In genomic region chr14:50116221-50116956, GRCh38 we compare ENCODE assay signal across 8 cellular contexts. TPM values are rescaled to one million over a fixed set of nuclear protein-coding genes. Genes with fewer than 3 reads are reported as not detected.
A peak's percentile ranks its signal among the peaks of the same experiment; 100 is the strongest.
DNase-seq lines count a peak whose midpoint lies in the region; ATAC-seq, FAIRE-seq and TF ChIP-seq lines count a peak whose summit lies in the region.

Gene VCPKMT, minus strand, starts transcription at chr14:50116572. Its CDS starts 20 bp downstream, at chr14:50116552.

- peaks cover 6 to 21% of the 10 kb centered on the region in 2 experiments for H3K36me3 ChIP-seq in keratinocyte (ENCODE audit: control insufficient read depth in 2 of 2, extremely low read depth in 1 of 2, insufficient read depth in 2 of 2, low read length in 2 of 2)

- peak within 1 kb of the TSS; percentile 93 for H3K27ac ChIP-seq in keratinocyte (ENCODE audit: control insufficient read depth, insufficient read depth, low read length)

- peak within 1 kb of the TSS; percentile 96 for H3K9ac ChIP-seq in keratinocyte (ENCODE audit: control insufficient read depth, extremely low read depth, insufficient read depth, low read length)

- H2AFZ ChIP-seq in keratinocyte (ENCODE audit: control insufficient read depth, low read length), result peak within 1 kb of the TSS; percentile 96

- H3K4me2 ChIP-seq in keratinocyte (ENCODE audit: control insufficient read depth, extremely low read depth, insufficient read depth, low read depth, low read length), result peak within 1 kb of the TSS; percentile 96

- no peaks in the 10 kb centered on the region for H3K9me1 ChIP-seq in keratinocyte (ENCODE audit: control insufficient read depth, extremely low read depth, insufficient read depth, low read length)

- DNase-seq in Ammon's horn (ENCODE audit: low spot score), result peak; percentile 96
- peak; percentile 86 for DNase-seq in NCI-H460 (ENCODE audit: extremely low read depth, low read depth)
- peak; percentile 98 for DNase-seq in activated CD4-positive, CD25-positive, alpha-beta regulatory T cell treated with anti-CD3 and anti-CD28 coated beads, Interleukin-2, amount 50 U/mL, for 72 hours
- DNase-seq in cerebellum (ENCODE audit: low spot score), result peak; percentile 90
- DNase-seq in keratinocyte (ENCODE audit: low read depth, low spot score), result peak; percentile 17
- peak; percentile 89 to 95 (median 93) for DNase-seq in stimulated activated CD4-positive, alpha-beta T cell treated with anti-CD3 and anti-CD28 coated beads, Interleukin-12 subunit alpha, Interleukin-12 subunit beta, amount 100 ng/mL, for 48 hours (ENCODE audit: low read depth in 2 of 3, low spot score in 1 of 3)

- H4K20me1 ChIP-seq in keratinocyte (ENCODE audit: control insufficient read depth, extremely low read depth, insufficient read depth, low read length), result no peaks in the 10 kb centered on the region

- no peaks in the 10 kb centered on the region for H3K9me3 ChIP-seq in keratinocyte (ENCODE audit: control insufficient read depth, low read depth, low read length)

- peak; percentile 73 for FAIRE-seq in keratinocyte (lab: Jason Lieb, UNC)

- peak within 1 kb of the TSS; percentile 85 to 97 (median 92) for H3K4me3 ChIP-seq in keratinocyte (ENCODE audit: control insufficient read depth in 2 of 3, extremely low read depth in 1 of 3, insufficient read depth in 2 of 3, low read depth in 1 of 3, low read length in 3 of 3)

- no peak for TF ChIP-seq CTCF in keratinocyte (optimal IDR thresholded peaks at IDR 0.05 in 1 of 3, IDR thresholded peaks at IDR 0.05 in 1 of 3, conservative IDR thresholded peaks at IDR 0.05 in 1 of 3; ENCODE audit: extremely low read depth in 1 of 3, insufficient read depth in 2 of 3, low read length in 3 of 3)

- peaks cover 24% of the 10 kb centered on the region for H3K79me2 ChIP-seq in keratinocyte (ENCODE audit: control insufficient read depth, insufficient read depth, low read length)

- ATAC-seq in HG03432 (IDR thresholded peaks at IDR 0.05; ENCODE audit: unreplicated experiment), result peak; percentile 99

- TF ChIP-seq POLR2A in GM19193 (IDR thresholded peaks at IDR 0.05; ENCODE audit: extremely low read depth, insufficient read depth, insufficient read length), result peak; percentile 93

- peaks cover 8% of the 10 kb centered on the region for H3K4me1 ChIP-seq in keratinocyte (ENCODE audit: control insufficient read depth, extremely low read depth, insufficient read depth, low read length)

- no peaks in the 10 kb centered on the region for H3K27me3 ChIP-seq in keratinocyte (ENCODE audit: control insufficient read depth, extremely low read depth, insufficient read depth, low read length)

- dilution Hi-C loops in keratinocyte (cut with MboI; ENCODE audit: extremely low pct_ligation_motif_present, low sequenced_read_pairs), result no loop called here

RNA-seq across cellular contexts. Expression of gene VCPKMT, which starts in this region (rescaled TPM):
- 11.7 and 11.9 TPM in 2 replicates for total RNA-seq in NCI-H460 (2014; rRNA removed; shearing (Covaris generic))
- polyA plus RNA-seq in NCI-H460 (2014; cell fraction: nucleus; rRNA removed), result 12.7 and 24.0 TPM in 2 replicates
- 10.7 TPM for total RNA-seq in cerebellum
- polyA plus RNA-seq in keratinocyte, result 4.4 to 9.4 TPM (median 5.1 TPM) in 3 replicates
- polyA plus RNA-seq in keratinocyte (2011; ENCODE audit: low read depth), result 5.3 TPM
- polyA plus RNA-seq in keratinocyte (2011; cell fraction: cytosol; rRNA removed), result 2.3 and 4.8 TPM in 2 replicates
- 6.9 and 11.0 TPM in 2 replicates for polyA plus RNA-seq in keratinocyte (2011; cell fraction: nucleus; rRNA removed)
- polyA plus RNA-seq in keratinocyte (2012; ENCODE audit: low replicate concordance), result 4.9 and 8.1 TPM in 2 replicates
- polyA minus RNA-seq in keratinocyte, result 1.6 to 1.9 TPM in 2 of 3 replicates, not detected in the other
- 2.5 TPM for polyA minus RNA-seq in keratinocyte (2011; cell fraction: cytosol; rRNA and poly(A)+ RNA removed)
- polyA minus RNA-seq in keratinocyte (2011; cell fraction: nucleus; rRNA and poly(A)+ RNA removed), result 2.0 and 4.5 TPM in 2 replicates

Comparison
In these comparisons a context has a peak if more than half of its experiments do, and no peak if none do; other contexts are left out.
1. Peak in every context shown above with its lines: DNase-seq, ATAC-seq, H3K4me3 ChIP-seq and H3K27ac ChIP-seq.
2. DNase-seq: peak in every context shown above with its lines; median percentile 98 in activated CD4-positive, CD25-positive, alpha-beta regulatory T cell treated with anti-CD3 and anti-CD28 coated beads, Interleukin-2, amount 50 U/mL, for 72 hours; 96 in Ammon's horn; 93 in stimulated activated CD4-positive, alpha-beta T cell treated with anti-CD3 and anti-CD28 coated beads, Interleukin-12 subunit alpha, Interleukin-12 subunit beta, amount 100 ng/mL, for 48 hours; 90 in cerebellum; 86 in NCI-H460; 17 in keratinocyte.